ENCODE assay signal across 8 cellular contexts in genomic region chr1:160997323-160998038, GRCh38.
DNase-seq lines count a peak whose midpoint lies in the region; ATAC-seq and TF ChIP-seq lines count a peak whose summit lies in the region.

No MANE protein-coding gene starts in this region.

- peak; percentile 73 for TF ChIP-seq CTCF in VCaP (conservative IDR thresholded peaks at IDR 0.05)

- peak; percentile 41 for DNase-seq in GDM1 (lab: John Stamatoyannopoulos, UW)
- DNase-seq in Kasumi-1 (lab: John Stamatoyannopoulos, UW) = peak; percentile 83 to 84
- peak; percentile 58 for DNase-seq in cerebellar cortex (ENCODE audit: low spot score)
- peak; percentile 64 for DNase-seq in left kidney (ENCODE audit: low read depth, low spot score)
- DNase-seq in stimulated activated CD4-positive, alpha-beta T cell treated with anti-CD3 and anti-CD28 coated beads, TNF-alpha, amount 100 ng/mL, for 4 hours (ENCODE audit: low read depth in 3 of 3) = peak in 2 of 3 experiments; percentile 26 to 31

- ATAC-seq in GM21576 (IDR thresholded peaks at IDR 0.05; ENCODE audit: unreplicated experiment) (no peak), HG03045 (IDR thresholded peaks at IDR 0.05; ENCODE audit: unreplicated experiment) (no peak)

- no peak overlapping the region for H3K27ac ChIP-seq in VCaP

Comparison
In these comparisons a context has a peak if more than half of its experiments do, and no peak if none do; other contexts are left out.
1. DNase-seq: peak in every context shown above with its lines; median percentile 84 in Kasumi-1; 64 in left kidney; 58 in cerebellar cortex; 41 in GDM1; 28 in stimulated activated CD4-positive, alpha-beta T cell treated with anti-CD3 and anti-CD28 coated beads, TNF-alpha, amount 100 ng/mL, for 4 hours.